In genomic region chr3:134350861-134351311, GRCh38 we compare ENCODE assay signal across 11 cellular contexts. TPM values are rescaled to one million over a fixed set of nuclear protein-coding genes. Genes with fewer than 3 reads are reported as not detected.
DNase-seq lines count a peak whose midpoint lies in the region; ATAC-seq, FAIRE-seq and TF ChIP-seq lines count a peak whose summit lies in the region.
"Had no signal": no experiment of that assay in that cellular context is flagged by ENCODE, and none has a peak within 500 bp of the region (broad histone marks: within the 10 kb centered on the region; RNA-seq: fewer than 3 reads in every experiment).

No MANE protein-coding gene starts in this region.

- no peak for DNase-seq in A549 (ENCODE audit: low read depth in 1 of 2, low spot score in 1 of 2)
- DNase-seq in epithelial cell of esophagus (ENCODE audit: low read depth) = peak; percentile 98
- DNase-seq in osteoblast (ENCODE audit: insufficient read length, low spot score, missing footprints) = peak; percentile 25
- DNase-seq in NCI-H128 (lab: John Stamatoyannopoulos, UW; ENCODE audit: unreplicated experiment) = no peak
- DNase-seq in H54 (ENCODE audit: insufficient read length, low spot score) = no peak
- DNase-seq in NOMO-1 treated with dmso at 0.1 percent for 144 hours (lab: John Stamatoyannopoulos, UW; ENCODE audit: unreplicated experiment) = no peak
- DNase-seq: Kasumi-1 had no signal

- H3K4me2 ChIP-seq in A549 = no peak overlapping the region
- H3K4me2 ChIP-seq in osteoblast (ENCODE audit: insufficient read depth, low read length) = no peak overlapping the region

- H3K4me1 ChIP-seq in A549 (peaks cover 51% of the 10 kb centered on the region), HUES48 (ENCODE audit: control insufficient read depth, insufficient read depth, low read length) (peaks cover 8% of the 10 kb centered on the region; the same call in 1 of the 2 replicates), osteoblast (ENCODE audit: insufficient read depth, low read length) (peaks cover 33% of the 10 kb centered on the region)

- ATAC-seq in A549 = peak in 1 of 2 experiments; percentile 2; a peak in 2 of 6 replicates
- no peak for ATAC-seq in GM18517 (IDR thresholded peaks at IDR 0.05; ENCODE audit: unreplicated experiment)

- no peak for TF ChIP-seq CTCF in A549 (IDR thresholded peaks at IDR 0.05)
- TF ChIP-seq CTCF in epithelial cell of esophagus (IDR thresholded peaks at IDR 0.05; ENCODE audit: insufficient read depth, low read depth, low read length, missing control alignments) = no peak
- TF ChIP-seq CTCF in osteoblast (IDR thresholded peaks at IDR 0.05; ENCODE audit: extremely low read depth, low read depth, low read length) = no peak

- CTCF ChIA-PET in A549 (lab: Yijun Ruan, JAX) = interaction anchor here (0.9 to 31.4 kb wide), 4 partner anchors 9 to 122 kb away, joined by 3 to 356 read pairs (median 6); no protein-coding TSS in a partner anchor

- H3K27ac ChIP-seq in A549 = peak overlapping the region; percentile 87 to 100
- H3K27ac ChIP-seq in HUES48 (ENCODE audit: low read depth, low read length) = peak overlapping the region; percentile 11
- H3K27ac ChIP-seq in osteoblast (ENCODE audit: low read depth, low read length) = no peak overlapping the region
- H3K27ac ChIP-seq: neutrophil had no signal

- no peak for FAIRE-seq in A549 (lab: Jason Lieb, UNC)
- FAIRE-seq in H54 (lab: Jason Lieb, UNC) = no peak
- FAIRE-seq: astrocyte had no signal

- H3K9me3 ChIP-seq in A549 (peaks cover 9% of the 10 kb centered on the region), HUES48 (ENCODE audit: control insufficient read depth, insufficient read depth, low read length) (no peaks in the 10 kb centered on the region), osteoblast (ENCODE audit: low read depth, low read length) (peaks cover 9% of the 10 kb centered on the region)
- H3K9me3 ChIP-seq: neutrophil had no signal

- no peak for TF ChIP-seq RAD21 in A549 (conservative IDR thresholded peaks at IDR 0.05 in 1 of 2, IDR thresholded peaks at IDR 0.05 in 1 of 2)

- H3K36me3 ChIP-seq in HUES48 (ENCODE audit: control insufficient read depth, insufficient read depth, low read length) (peaks cover 20% of the 10 kb centered on the region), osteoblast (ENCODE audit: insufficient read depth, low read length) (peaks cover 22% of the 10 kb centered on the region)
- H3K36me3 ChIP-seq: neutrophil had no signal

- H3K9ac ChIP-seq in HUES48 (ENCODE audit: low read depth, low read length) = no peak overlapping the region

- TF ChIP-seq EP300 in A549 (IDR thresholded peaks at IDR 0.05) = no peak

- no peaks in the 10 kb centered on the region for H3K79me2 ChIP-seq in osteoblast (ENCODE audit: insufficient read depth, low read length)

- H2AFZ ChIP-seq in osteoblast (ENCODE audit: low read length) = no peak overlapping the region

- H4K20me1 ChIP-seq in osteoblast (ENCODE audit: insufficient read depth, low read length) = peaks cover 13% of the 10 kb centered on the region

- H3K27me3 ChIP-seq in HUES48 (ENCODE audit: control insufficient read depth, insufficient read depth, low read length) (no peaks in the 10 kb centered on the region), osteoblast (ENCODE audit: insufficient read depth, low read length) (no peaks in the 10 kb centered on the region)
- H3K27me3 ChIP-seq: neutrophil had no signal

- POLR2A ChIA-PET in A549 (lab: Yijun Ruan, JAX) = interaction anchor here (1.5 to 5.2 kb wide), 2 partner anchors 13 to 33 kb away, joined by 4 to 31 read pairs; no protein-coding TSS in a partner anchor

- TF ChIP-seq POLR2A in A549 (IDR thresholded peaks at IDR 0.05; ENCODE audit: low read length) (no peak), H54 (IDR thresholded peaks at IDR 0.05; ENCODE audit: low read depth, low read length) (no peak)

- no peak overlapping the region for H3K4me3 ChIP-seq in A549
- no peak overlapping the region for H3K4me3 ChIP-seq in HUES48 (ENCODE audit: low read depth, low read length)
- H3K4me3 ChIP-seq in epithelial cell of esophagus (ENCODE audit: low read length) = no peak overlapping the region
- H3K4me3 ChIP-seq in osteoblast (ENCODE audit: insufficient read depth, low read length) = no peak overlapping the region

- 87% methylated on average over 3 of the region's 4 CpGs for WGBS in A549 (ENCODE audit: missing lambda C conversion rate)

TF ChIP-seq in A549, 52 proteins besides CTCF, POLR2A, EP300 and RAD21:
- TF ChIP-seq RARB (CRISPR knock-in tag; IDR thresholded peaks at IDR 0.05) (no peak), CEBPB (IDR thresholded peaks at IDR 0.05) (no peak), RCOR1 (IDR thresholded peaks at IDR 0.05; ENCODE audit: low read depth, low read length) (no peak), FOXS1 (CRISPR knock-in tag; IDR thresholded peaks at IDR 0.05) (no peak), HEYL (CRISPR knock-in tag; IDR thresholded peaks at IDR 0.05) (no peak), TP53 (CRISPR knock-in tag; IDR thresholded peaks at IDR 0.05) (no peak), RNF2 (IDR thresholded peaks at IDR 0.05; ENCODE audit: borderline replicate concordance, low read depth) (no peak), CBX2 (IDR thresholded peaks at IDR 0.05; ENCODE audit: borderline replicate concordance, low read depth) (no peak), ESRRA (IDR thresholded peaks at IDR 0.05; ENCODE audit: borderline replicate concordance, low read length) (no peak), ZC3H11A (IDR thresholded peaks at IDR 0.05) (no peak), CBX8 (IDR thresholded peaks at IDR 0.05) (no peak), HDAC2 (IDR thresholded peaks at IDR 0.05) (no peak), USF2 (IDR thresholded peaks at IDR 0.05) (no peak), FOSL2 (IDR thresholded peaks at IDR 0.05) (no peak), FOSL2 (CRISPR knock-in tag; IDR thresholded peaks at IDR 0.05) (no peak), ZNF302 (CRISPR knock-in tag; IDR thresholded peaks at IDR 0.05) (no peak), MAFK (IDR thresholded peaks at IDR 0.05; ENCODE audit: partially characterized antibody) (no peak), TFCP2L1 (CRISPR knock-in tag; IDR thresholded peaks at IDR 0.05) (no peak), FOSB (CRISPR knock-in tag; IDR thresholded peaks at IDR 0.05) (no peak)
- TF ChIP-seq, protein P1, sequence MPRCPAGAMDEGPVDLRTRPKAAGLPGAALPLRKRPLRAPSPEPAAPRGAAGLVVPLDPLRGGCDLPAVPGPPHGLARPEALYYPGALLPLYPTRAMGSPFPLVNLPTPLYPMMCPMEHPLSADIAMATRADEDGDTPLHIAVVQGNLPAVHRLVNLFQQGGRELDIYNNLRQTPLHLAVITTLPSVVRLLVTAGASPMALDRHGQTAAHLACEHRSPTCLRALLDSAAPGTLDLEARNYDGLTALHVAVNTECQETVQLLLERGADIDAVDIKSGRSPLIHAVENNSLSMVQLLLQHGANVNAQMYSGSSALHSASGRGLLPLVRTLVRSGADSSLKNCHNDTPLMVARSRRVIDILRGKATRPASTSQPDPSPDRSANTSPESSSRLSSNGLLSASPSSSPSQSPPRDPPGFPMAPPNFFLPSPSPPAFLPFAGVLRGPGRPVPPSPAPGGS (IDR thresholded peaks at IDR 0.05) = no peak

RNA-seq across cellular contexts. Expression of gene AMOTL2, which starts 23.4 kb away (rescaled TPM):
- polyA plus RNA-seq in A549 (2011; rRNA removed) = 36.3 and 44.1 TPM in 2 replicates
- 70.4 and 95.3 TPM in 2 replicates for polyA plus RNA-seq in A549 (2012; cell fraction: cytosol; rRNA removed)
- polyA plus RNA-seq in A549 (2012; cell fraction: nucleus; rRNA removed) = 144 and 160 TPM in 2 replicates
- polyA plus RNA-seq in A549 (2017; fragmentation: RNase III; extraction: RNeasy Plus Mini Kit Qiagen cat#74134 plus additional on column Dnase treatment) = 40.7 to 49.4 TPM (median 41.1 TPM) in 3 replicates
- polyA minus RNA-seq in A549 (2011; rRNA and poly(A)+ RNA removed) = 48.6 and 69.1 TPM in 2 replicates
- 205 and 300 TPM in 2 replicates for total RNA-seq in osteoblast

Comparison
In these comparisons a context has a peak if more than half of its experiments do, and no peak if none do; other contexts are left out.
1. DNase-seq: peak in epithelial cell of esophagus (single experiment) and osteoblast (single experiment); none in A549 (0 of 2), NCI-H128 (single experiment), H54 (single experiment) and NOMO-1 treated with dmso at 0.1 percent for 144 hours (single experiment).